9 cellular contexts compared by ENCODE assay signal in genomic region chr17:55577011-55577586, GRCh38.
DNase-seq lines count a peak whose midpoint lies in the region; ATAC-seq and TF ChIP-seq lines count a peak whose summit lies in the region.
"Had no signal": no experiment of that assay in that cellular context is flagged by ENCODE, and none has a peak within 500 bp of the region (broad histone marks: within the 10 kb centered on the region; RNA-seq: fewer than 3 reads in every experiment).

No MANE protein-coding gene starts in this region.

- H3K4me1 ChIP-seq in ovary (ENCODE audit: insufficient read depth) = peaks cover 7% of the 10 kb centered on the region

- ATAC-seq in GM19452 (IDR thresholded peaks at IDR 0.05; ENCODE audit: unreplicated experiment) (peak; percentile 58), HG03520 (IDR thresholded peaks at IDR 0.05; ENCODE audit: unreplicated experiment) (peak; percentile 67)
- ATAC-seq: HCT116 had no signal

- WGBS in ovary, 3 donors = 1 to 8% (median 4%) methylated on average over 9 of the region's 9 CpGs

- CTCF ChIA-PET in BJ (lab: Yijun Ruan, JAX) = interaction anchor here (0.6 to 1.3 kb wide), 6 partner anchors 12 to 240 kb away, joined by 3 to 4 read pairs (median 3); no protein-coding TSS in a partner anchor

- H3K9me3 ChIP-seq in ovary = no peaks in the 10 kb centered on the region

- H3K27me3 ChIP-seq in BJ (ENCODE audit: control insufficient read depth, insufficient read depth, low read length) = no peaks in the 10 kb centered on the region
- no peaks in the 10 kb centered on the region for H3K27me3 ChIP-seq in ovary

- no peaks in the 10 kb centered on the region for H3K36me3 ChIP-seq in BJ (ENCODE audit: control insufficient read depth, insufficient read depth, low read length)
- H3K36me3 ChIP-seq in ovary = no peaks in the 10 kb centered on the region

- peak overlapping the region; percentile 9 to 93 for H3K27ac ChIP-seq in ovary

- DNase-seq in BJ (ENCODE audit: low read depth) (peak; percentile 45), epithelial cell of proximal tubule (ENCODE audit: low read depth) (peak; percentile 76), ovary (peak; percentile 44 to 56 (median 55)), foreskin melanocyte (no peak), mesenteric fat pad (ENCODE audit: low spot score) (no peak)

- H3K4me3 ChIP-seq in BJ (ENCODE audit: low read depth, low read length) = peak overlapping the region; percentile 2
- peak overlapping the region; percentile 32 for H3K4me3 ChIP-seq in WI38 (ENCODE audit: low read depth, low read length)
- peak overlapping the region; percentile 28 for H3K4me3 ChIP-seq in epithelial cell of proximal tubule (ENCODE audit: low read depth, low read length)
- peak overlapping the region; percentile 25 for H3K4me3 ChIP-seq in ovary

- no peak for TF ChIP-seq CTCF in BJ (IDR thresholded peaks at IDR 0.05; ENCODE audit: insufficient read depth, low read depth, low read length)
- TF ChIP-seq CTCF in WI38 (IDR thresholded peaks at IDR 0.05; ENCODE audit: low read depth, low read length) = no peak
- no peak for TF ChIP-seq CTCF in epithelial cell of proximal tubule (conservative IDR thresholded peaks at IDR 0.05; ENCODE audit: low read depth, low read length)
- TF ChIP-seq CTCF in ovary (IDR thresholded peaks at IDR 0.05) = peak in 1 of 3 donors; percentile 6

- TF ChIP-seq EP300 in ovary (IDR thresholded peaks at IDR 0.05) = no peak

- TF ChIP-seq POLR2A in ovary (IDR thresholded peaks at IDR 0.05) = no peak

- intact Hi-C loops in ovary (cut with DNase I) = no loop called here

- POLR2A ChIA-PET in BJ (lab: Charles Lee) = interaction anchor here (0.6 kb wide), 1 partner anchor 157 kb away, joined by 21 read pairs; no protein-coding TSS in a partner anchor

Comparison
In these comparisons a context has a peak if more than half of its experiments do, and no peak if none do; other contexts are left out.
1. DNase-seq: peak in BJ (single experiment), epithelial cell of proximal tubule (single experiment) and ovary (5 of 5); none in foreskin melanocyte (single experiment) and mesenteric fat pad (single experiment).
2. Peak in every context shown above with its lines, with median percentiles within 50 percentile points of each other: H3K4me3 ChIP-seq.